In genomic region chr16:8114941-8115340, GRCh38 we compare ENCODE assay signal across 4 cellular contexts.
DNase-seq lines count a peak whose midpoint lies in the region; TF ChIP-seq lines count a peak whose summit lies in the region.
"Not testable (repeated sequence)": the region's sequence is repeated elsewhere in the genome, so short reads cannot be mapped to it uniquely, and the experiment has no call there.

No MANE protein-coding gene starts in this region.

- H3K4me3 Mint-ChIP-seq in CD14-positive monocyte; glutamatergic neuron (ENCODE audit: unreplicated experiment): not testable (repeated sequence)

- DNase-seq in CD14-positive monocyte (ENCODE audit: low spot score) (peak; percentile 45), DMS53 (lab: John Stamatoyannopoulos, UW) (peak; percentile 14), glutamatergic neuron (peak; percentile 14)
- DNase-seq in testis = not testable (repeated sequence)

- peak overlapping the region; percentile 26 to 38 for H3K4me3 ChIP-seq in testis

- intact Hi-C loops in CD14-positive monocyte (cut with micrococcal nuclease); testis (cut with DNase I; ENCODE audit: low total_unique reads): not testable (repeated sequence)

- H3K27ac Mint-ChIP-seq in CD14-positive monocyte; glutamatergic neuron (ENCODE audit: unreplicated experiment): not testable (repeated sequence)

- TF ChIP-seq POLR2A in testis (IDR thresholded peaks at IDR 0.05) = not testable (repeated sequence)

- H3K27ac ChIP-seq in testis = not testable (repeated sequence)

- TF ChIP-seq CTCF in CD14-positive monocyte (IDR thresholded peaks at IDR 0.05); glutamatergic neuron (IDR thresholded peaks at IDR 0.05; ENCODE audit: partially characterized antibody, unreplicated experiment); testis (IDR thresholded peaks at IDR 0.05): not testable (repeated sequence)

- not testable (repeated sequence) for H3K4me1 Mint-ChIP-seq in CD14-positive monocyte; glutamatergic neuron (ENCODE audit: low read depth, unreplicated experiment)

- not testable (repeated sequence) for H3K36me3 Mint-ChIP-seq in CD14-positive monocyte
- peaks cover 19% of the 10 kb centered on the region for H3K36me3 Mint-ChIP-seq in glutamatergic neuron (ENCODE audit: unreplicated experiment)

- 74% methylated on average over 30 of the region's 32 CpGs; no CpG with 5 or more reads in 1 of the 2 donors for WGBS in testis, 2 donors

- not testable (repeated sequence) for H3K27me3 ChIP-seq in testis

- H3K27me3 Mint-ChIP-seq in CD14-positive monocyte (ENCODE audit: low read depth in 3 of 3); glutamatergic neuron (ENCODE audit: unreplicated experiment): not testable (repeated sequence)

- not testable (repeated sequence) for H3K9me3 ChIP-seq in testis

- not testable (repeated sequence) for H3K36me3 ChIP-seq in testis (ENCODE audit: low read depth, missing control alignments)

- H3K9me3 Mint-ChIP-seq in CD14-positive monocyte (peaks cover 12 to 33% (median 27%) of the 10 kb centered on the region in 7 donors), glutamatergic neuron (ENCODE audit: unreplicated experiment) (peaks cover 18% of the 10 kb centered on the region)

- not testable (repeated sequence) for H3K4me1 ChIP-seq in testis
